In the genomic region with DNA sequence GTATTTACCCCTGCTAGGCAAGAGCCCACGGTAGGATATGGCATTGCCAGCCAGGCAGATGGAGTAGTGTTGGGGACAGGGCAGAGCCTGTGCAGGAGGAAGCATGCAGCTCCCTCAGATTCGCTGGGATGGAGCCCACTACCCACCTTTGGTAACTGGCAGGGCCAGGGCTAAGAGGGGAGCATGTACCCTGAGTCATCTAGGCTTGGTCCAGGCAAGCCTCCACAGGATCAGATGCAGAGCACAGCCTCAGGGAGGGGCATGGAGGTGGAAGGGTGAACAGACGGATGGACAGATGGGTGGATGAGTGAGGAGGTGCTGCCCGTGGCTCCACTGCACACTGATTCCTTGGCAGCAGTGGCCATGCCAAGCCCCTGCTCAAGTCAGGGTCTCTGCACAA, we compare ENCODE assay signal across 13 cellular contexts.
"Had no signal": no experiment of that assay in that cellular context is flagged by ENCODE, and none has a peak within 500 bp of the region (broad histone marks: within the 10 kb centered on the region; RNA-seq: fewer than 3 reads in every experiment).

No MANE protein-coding gene starts in this region.

- H3K4me3 ChIP-seq: body of pancreas, left ventricle myocardium inferior had no signal

- H3K27me3 ChIP-seq: body of pancreas had no signal

- H3K27ac ChIP-seq: body of pancreas, left ventricle myocardium inferior had no signal

- H3K9me3 ChIP-seq: body of pancreas, left ventricle myocardium inferior had no signal

- DNase-seq: activated CD4-positive, alpha-beta T cell treated with anti-CD3 and anti-CD28 coated beads, Interleukin-2, amount 50 U/mL, for 1 hour; activated CD4-positive, CD25-positive, alpha-beta regulatory T cell; activated naive CD8-positive, alpha-beta T cell treated with anti-CD3 and anti-CD28 coated beads for 36 hours; amygdala; effector memory CD8-positive, alpha-beta T cell; erythroblast; hippocampal formation; left ventricle myocardium inferior; nucleus accumbens; stimulated activated CD4-positive, alpha-beta T cell treated with anti-CD3 and anti-CD28 coated beads, Interleukin-15, amount 100 ng/mL, for 24 hours; stimulated activated CD4-positive, alpha-beta T cell treated with anti-CD3 and anti-CD28 coated beads, Interleukin-4, amount 100 ng/mL, for 1 hour; stimulated activated naive CD4-positive, alpha-beta T cell treated with Interleukin-2 at 50 U/mL for 16 hours had no signal

- ATAC-seq: body of pancreas; effector memory CD8-positive, alpha-beta T cell had no signal

- H3K36me3 ChIP-seq: left ventricle myocardium inferior had no signal
